Comparison of ENCODE assay signal across 20 cellular contexts in genomic region chr11:64278576-64279190, GRCh38. TPM values are rescaled to one million over a fixed set of nuclear protein-coding genes. Genes with fewer than 3 reads are reported as not detected.
A peak's percentile ranks its signal among the peaks of the same experiment; 100 is the strongest.
DNase-seq lines count a peak whose midpoint lies in the region; ATAC-seq, FAIRE-seq and TF ChIP-seq lines count a peak whose summit lies in the region.
"Had no signal": no experiment of that assay in that cellular context is flagged by ENCODE, and none has a peak within 500 bp of the region (broad histone marks: within the 10 kb centered on the region; RNA-seq: fewer than 3 reads in every experiment).

No MANE protein-coding gene starts in this region.

- H3K9me3 ChIP-seq in K562 (replicated peaks; ENCODE audit: control insufficient read depth, insufficient read depth, low read depth, low read length) (no peaks in the 10 kb centered on the region), kidney (ENCODE audit: control insufficient read depth in 1 of 2, low read length in 2 of 2) (no peaks in the 10 kb centered on the region)

- no TSS peak for BruUV-seq in K562 (replicated peaks; lab: Mats Ljungman, UMichigan)

- FAIRE-seq in K562 (lab: Jason Lieb, UNC) (no peak), kidney (lab: Jason Lieb, UNC) (no peak)
- FAIRE-seq: D721Med had no signal

- TF ChIP-seq POLR2A in K562 (conservative IDR thresholded peaks at IDR 0.05), result no peak

- H2AFZ ChIP-seq in K562 (ENCODE audit: low read depth, low read length), result no peak overlapping the region

- TF ChIP-seq CTCF in GM06990 (IDR thresholded peaks at IDR 0.05; ENCODE audit: insufficient read depth, low read length, poor library complexity, severe bottlenecking) (no peak), RWPE1 (conservative IDR thresholded peaks at IDR 0.05; ENCODE audit: low read depth) (no peak), K562 (IDR thresholded peaks at IDR 0.05 in 2 of 3, conservative IDR thresholded peaks at IDR 0.05 in 1 of 3; ENCODE audit: insufficient read depth in 2 of 3, low read depth in 1 of 3, low read length in 3 of 3) (no peak), kidney (IDR thresholded peaks at IDR 0.05; ENCODE audit: borderline replicate concordance, extremely low read depth, insufficient read depth) (no peak)

- CTCF ChIA-PET in RWPE1 (lab: Yijun Ruan, JAX) (interaction anchor here (0.6 to 1.3 kb wide), 2 partner anchors 11 to 26 kb away, joined by 4 read pairs; no protein-coding TSS in a partner anchor), K562 (lab: Yijun Ruan, JAX; ENCODE audit: low intra/inter-chr PET ratio) (no interaction called here)

- peak overlapping the region in 1 of 2 experiments; percentile 84; a peak in 2 of 4 replicates for H3K9ac ChIP-seq in K562 (ENCODE audit: insufficient read depth in 1 of 2, low read depth in 2 of 2, low read length in 2 of 2)
- H3K9ac ChIP-seq in kidney (ENCODE audit: low read length in 2 of 2), result no peak overlapping the region

- no peak overlapping the region for H3K27ac Mint-ChIP-seq in activated T-cell treated with anti-CD3 and anti-CD28 coated beads, Interleukin-2, amount 50 U/mL, for 24 hours

- H3K36me3 Mint-ChIP-seq in activated T-cell treated with anti-CD3 and anti-CD28 coated beads, Interleukin-2, amount 50 U/mL, for 24 hours (ENCODE audit: low read depth), result peaks cover 47% of the 10 kb centered on the region

- H3K4me3 Mint-ChIP-seq in activated T-cell treated with anti-CD3 and anti-CD28 coated beads, Interleukin-2, amount 50 U/mL, for 24 hours, result no peak overlapping the region

- in situ Hi-C loops in K562 (cut with MboI), result no loop called here
- in situ Hi-C loops in ACHN (cut with HindIII; ENCODE audit: low pct_ligation_motif_present, low pct_unique_long_range_greater_than_20kb, low sequenced_read_pairs), result no loop called here

- TF ChIP-seq RAD21 in K562 (CRISPR knock-in tag; conservative IDR thresholded peaks at IDR 0.05 in 1 of 2, IDR thresholded peaks at IDR 0.05 in 1 of 2), result no peak

- peaks cover 14% of the 10 kb centered on the region for H3K79me2 ChIP-seq in K562 (ENCODE audit: control insufficient read depth, insufficient read depth, low read length)

- peak; percentile 65 for ATAC-seq in K562
- ATAC-seq: HCT116 had no signal

- H3K27ac ChIP-seq in RWPE1, result peak overlapping the region; percentile 98
- H3K27ac ChIP-seq in K562 (ENCODE audit: extremely low read depth, low read depth, low read length), result no peak overlapping the region
- H3K27ac ChIP-seq in kidney (ENCODE audit: low read depth in 2 of 2, low read length in 2 of 2), result no peak overlapping the region
- H3K27ac ChIP-seq: C4-2B had no signal

- H3K4me3 ChIP-seq in GM06990 (replicated peaks; ENCODE audit: low read depth, low read length) (no peak overlapping the region), K562 (no peak overlapping the region), kidney (ENCODE audit: low read length in 2 of 2) (no peak overlapping the region)

- POLR2A ChIA-PET in RWPE1 (lab: Yijun Ruan, JAX; ENCODE audit: low non-redundant PET) (interaction anchor here (0.6 kb wide), 1 partner anchor 37 kb away, joined by 4 read pairs; no protein-coding TSS in a partner anchor), K562 (lab: Yijun Ruan, JAX) (no interaction called here)

- H3K27me3 Mint-ChIP-seq in activated T-cell treated with anti-CD3 and anti-CD28 coated beads, Interleukin-2, amount 50 U/mL, for 24 hours, result no peaks in the 10 kb centered on the region

- no peaks in the 10 kb centered on the region for H3K9me3 Mint-ChIP-seq in activated T-cell treated with anti-CD3 and anti-CD28 coated beads, Interleukin-2, amount 50 U/mL, for 24 hours

- WGBS in K562 (ENCODE audit: insufficient coverage, low coverage, missing lambda C conversion rate), result 82% methylated on average over 8 of the region's 8 CpGs

- no peaks in the 10 kb centered on the region for H4K20me1 ChIP-seq in K562 (replicated peaks; ENCODE audit: control insufficient read depth, insufficient read depth, low read length)

- no peaks in the 10 kb centered on the region for H3K9me1 ChIP-seq in K562 (ENCODE audit: control insufficient read depth, insufficient read depth, low read length)

- peaks cover 11% of the 10 kb centered on the region for H3K4me1 Mint-ChIP-seq in activated T-cell treated with anti-CD3 and anti-CD28 coated beads, Interleukin-2, amount 50 U/mL, for 24 hours (ENCODE audit: low read depth)

- DNase-seq in GM06990 (ENCODE audit: extremely low read depth, insufficient read length) (peak; percentile 0), RWPE1 (ENCODE audit: low spot score) (no peak), K562 (ENCODE audit: extremely low read depth in 1 of 4, low spot score in 3 of 4) (no peak), kidney (peak; percentile 60), SW480 (ENCODE audit: low spot score) (no peak), ACHN (no peak)
- DNase-seq in stimulated activated CD8-positive, alpha-beta memory T cell treated with anti-CD3 and anti-CD28 coated beads, Interleukin-4, amount 100 ng/mL, for 48 hours, result no peak
- no peak for DNase-seq in activated T-cell treated with anti-CD3 and anti-CD28 coated beads, Interleukin-2, amount 50 U/mL, for 24 hours
- DNase-seq: GOT3, KG1, MV-4-11, NCI-H187, NCI-H2107, NCI-H510A treated with DMSO at 0.1 percent for 48 hours, NCI-H774, SIG-M5 had no signal

- TF ChIP-seq EP300 in K562 (IDR thresholded peaks at IDR 0.05; ENCODE audit: low read length), result no peak

- intact Hi-C loops in K562 (cut with micrococcal nuclease), result no loop called here
- intact Hi-C loops in kidney (cut with DNase I), result no loop called here

- H3K36me3 ChIP-seq in GM06990 (ENCODE audit: control insufficient read depth, insufficient read depth, low read length), result peaks cover 14% of the 10 kb centered on the region
- peaks cover 27% of the 10 kb centered on the region; the same call in 1 of the 3 replicates for H3K36me3 ChIP-seq in K562 (ENCODE audit: control insufficient read depth, insufficient read depth, low read length)
- peaks cover 0 to 4% of the 10 kb centered on the region in 2 donors for H3K36me3 ChIP-seq in kidney (ENCODE audit: control insufficient read depth in 1 of 2, insufficient read depth in 2 of 2, low read length in 2 of 2)

- H3K27me3 ChIP-seq in GM06990 (replicated peaks; ENCODE audit: control insufficient read depth, insufficient read depth, low read length), result no peaks in the 10 kb centered on the region
- H3K27me3 ChIP-seq in K562 (ENCODE audit: control insufficient read depth in 2 of 2, insufficient read depth in 2 of 2, low read length in 2 of 2), result no peaks in the 10 kb centered on the region

- peaks cover 2 to 25% of the 10 kb centered on the region in 2 experiments; a peak in 4 of 5 replicates for H3K4me1 ChIP-seq in K562 (replicated peaks in 1 of 2; ENCODE audit: control insufficient read depth in 2 of 2, insufficient read depth in 2 of 2, low read length in 2 of 2)
- H3K4me1 ChIP-seq in kidney (ENCODE audit: control insufficient read depth in 1 of 2, insufficient read depth in 1 of 2, low read depth in 1 of 2, low read length in 2 of 2), result peaks cover 4 to 5% of the 10 kb centered on the region in 2 donors

- H3K4me2 ChIP-seq in K562 (ENCODE audit: insufficient read depth, low read length), result no peak overlapping the region

RNA-seq across cellular contexts. Expression of gene BAD, which starts 5.8 kb away (rescaled TPM):
- 2.4 and 7.5 TPM in 2 replicates for total RNA-seq in K562 (2011; cell fraction: chromatin; rRNA removed; ENCODE audit: low replicate concordance)
- total RNA-seq in K562 (2011; cell fraction: nucleolus; rRNA removed), result 7.5 and 12.9 TPM in 2 replicates
- 4.4 and 4.8 TPM in 2 replicates for total RNA-seq in K562 (2011; cell fraction: nucleoplasm; rRNA removed)
- total RNA-seq in K562 (2014; rRNA removed) (45.6 and 58.5 TPM in 2 replicates), K562 (2014; rRNA removed; fragmentation: Illumina TruSeq; extraction: Trizol) (2.9 and 4.1 TPM in 2 replicates), K562 (2015; rRNA removed; fragmentation: Illumina TruSeq; extraction: Trizol) (18.8 and 23.8 TPM in 2 replicates), K562 (2021) (25.2 and 27.1 TPM in 2 replicates), kidney (59.8 TPM)
- polyA plus RNA-seq in K562 (2011; rRNA removed) (11.8 and 21.1 TPM in 2 replicates), K562 (2014; fragmentation: Illumina TruSeq; extraction: Trizol) (4.7 and 12.8 TPM in 2 replicates), K562 (2014; fragmentation: Nextera tagmentation; extraction: Ambion mirVana) (1 to 10 TPM in 1 of 2 experiments, under 1 TPM in 1; 0.61 to 4.0 TPM), K562 (2014; rRNA removed) (34.3 and 43.0 TPM in 2 replicates), kidney (ENCODE audit: insufficient read depth, low read depth, low replicate concordance) (157 TPM)
- 21.0 and 30.7 TPM in 2 replicates for polyA plus RNA-seq in K562 (2011; cell fraction: cytosol; rRNA removed)
- 8.6 and 11.1 TPM in 2 replicates for polyA plus RNA-seq in K562 (2011; cell fraction: nucleus; rRNA removed)
- polyA plus RNA-seq in K562 (2012), result 23.1 and 33.4 TPM in 2 replicates
- 1.2 and 2.6 TPM in 2 replicates for polyA minus RNA-seq in K562 (2011; rRNA and poly(A)+ RNA removed)
- polyA minus RNA-seq in K562 (2011; cell fraction: cytosol; rRNA and poly(A)+ RNA removed), result 6.3 and 7.1 TPM in 2 replicates
- polyA minus RNA-seq in K562 (2011; cell fraction: nucleus; rRNA and poly(A)+ RNA removed), result 4.2 and 7.6 TPM in 2 replicates

RNA-seq across cellular contexts. Expression of gene GPR137, which starts 7.0 kb away (rescaled TPM):
- 17.4 and 66.7 TPM in 2 replicates for total RNA-seq in K562 (2011; cell fraction: chromatin; rRNA removed; ENCODE audit: low replicate concordance)
- 37.2 and 39.7 TPM in 2 replicates for total RNA-seq in K562 (2011; cell fraction: nucleolus; rRNA removed)
- total RNA-seq in K562 (2011; cell fraction: nucleoplasm; rRNA removed), result 27.5 and 29.7 TPM in 2 replicates
- total RNA-seq in K562 (2014; rRNA removed) (10.7 and 14.8 TPM in 2 replicates), K562 (2014; rRNA removed; fragmentation: Illumina TruSeq; extraction: Trizol) (2.9 and 4.1 TPM in 2 replicates), K562 (2015; rRNA removed; fragmentation: Illumina TruSeq; extraction: Trizol) (10.9 and 11.9 TPM in 2 replicates), K562 (2021) (26.7 and 30.1 TPM in 2 replicates), kidney (44.0 TPM)
- polyA plus RNA-seq in K562 (2011; rRNA removed) (6.0 and 11.3 TPM in 2 replicates), K562 (2014; fragmentation: Illumina TruSeq; extraction: Trizol) (13.2 and 16.9 TPM in 2 replicates), K562 (2014; fragmentation: Nextera tagmentation; extraction: Ambion mirVana) (under 1 TPM; 0.32 to 0.52 TPM), K562 (2014; rRNA removed) (18.2 and 18.9 TPM in 2 replicates), kidney (ENCODE audit: insufficient read depth, low read depth, low replicate concordance) (48.4 TPM)
- 11.8 and 23.6 TPM in 2 replicates for polyA plus RNA-seq in K562 (2011; cell fraction: cytosol; rRNA removed)
- 58.9 and 94.9 TPM in 2 replicates for polyA plus RNA-seq in K562 (2011; cell fraction: nucleus; rRNA removed)
- polyA plus RNA-seq in K562 (2012), result 25.3 and 28.5 TPM in 2 replicates
- 2.8 and 3.4 TPM in 2 replicates for polyA minus RNA-seq in K562 (2011; rRNA and poly(A)+ RNA removed)
- polyA minus RNA-seq in K562 (2011; cell fraction: cytosol; rRNA and poly(A)+ RNA removed), result 10.0 and 10.6 TPM in 2 replicates
- 12.3 and 14.0 TPM in 2 replicates for polyA minus RNA-seq in K562 (2011; cell fraction: nucleus; rRNA and poly(A)+ RNA removed)

RNA-seq across cellular contexts. Expression of gene KCNK4, which starts 12.4 kb away (rescaled TPM):
- total RNA-seq in K562 (2011; cell fraction: chromatin; rRNA removed; ENCODE audit: low replicate concordance), result 0.37 and 0.74 TPM in 2 replicates
- total RNA-seq in K562 (2011; cell fraction: nucleolus; rRNA removed), result 0.17 and 0.26 TPM in 2 replicates
- total RNA-seq in K562 (2011; cell fraction: nucleoplasm; rRNA removed), result 0.44 TPM in 1 of 2 replicates, not detected in the other
- total RNA-seq in K562 (2014; rRNA removed) (not detected in 2 replicates), K562 (2014; rRNA removed; fragmentation: Illumina TruSeq; extraction: Trizol) (not detected in 2 replicates), K562 (2015; rRNA removed; fragmentation: Illumina TruSeq; extraction: Trizol) (not detected in 2 replicates), K562 (2021) (not detected in 2 replicates), kidney (not detected)
- polyA plus RNA-seq in K562 (2011; rRNA removed) (not detected in 2 replicates), K562 (2014; fragmentation: Illumina TruSeq; extraction: Trizol) (not detected in 2 replicates), K562 (2014; fragmentation: Nextera tagmentation; extraction: Ambion mirVana) (not detected), K562 (2014; rRNA removed) (not detected in 2 replicates), kidney (ENCODE audit: insufficient read depth, low read depth, low replicate concordance) (not detected)
- not detected in 2 replicates for polyA plus RNA-seq in K562 (2011; cell fraction: cytosol; rRNA removed)
- polyA plus RNA-seq in K562 (2011; cell fraction: nucleus; rRNA removed), result 0.13 and 0.14 TPM in 2 replicates
- polyA plus RNA-seq in K562 (2012), result 0.05 TPM in 1 of 2 replicates, not detected in the other
- not detected in 2 replicates for polyA minus RNA-seq in K562 (2011; rRNA and poly(A)+ RNA removed)
- not detected in 2 replicates for polyA minus RNA-seq in K562 (2011; cell fraction: cytosol; rRNA and poly(A)+ RNA removed)
- polyA minus RNA-seq in K562 (2011; cell fraction: nucleus; rRNA and poly(A)+ RNA removed), result not detected in 2 replicates
- total RNA-seq: RPMI7951 had no signal

RNA-seq across cellular contexts. Expression of gene CATSPERZ, which starts 21.5 kb away (rescaled TPM):
- total RNA-seq in K562 (2011; cell fraction: chromatin; rRNA removed; ENCODE audit: low replicate concordance), result 3.6 TPM in 1 of 2 replicates, not detected in the other
- total RNA-seq in K562 (2011; cell fraction: nucleolus; rRNA removed), result 1.5 and 2.8 TPM in 2 replicates
- 0.59 and 0.99 TPM in 2 replicates for total RNA-seq in K562 (2011; cell fraction: nucleoplasm; rRNA removed)
- total RNA-seq in K562 (2014; rRNA removed) (8.5 TPM in 2 replicates), K562 (2014; rRNA removed; fragmentation: Illumina TruSeq; extraction: Trizol) (1.2 and 1.6 TPM in 2 replicates), K562 (2015; rRNA removed; fragmentation: Illumina TruSeq; extraction: Trizol) (3.8 and 4.1 TPM in 2 replicates), K562 (2021) (5.1 and 5.4 TPM in 2 replicates), kidney (not detected)
- polyA plus RNA-seq in K562 (2011; rRNA removed) (0.86 and 1.2 TPM in 2 replicates), K562 (2014; fragmentation: Illumina TruSeq; extraction: Trizol) (3.5 and 4.3 TPM in 2 replicates), K562 (2014; fragmentation: Nextera tagmentation; extraction: Ambion mirVana) (1 to 10 TPM; 1.3 to 2.2 TPM), K562 (2014; rRNA removed) (5.3 and 8.3 TPM in 2 replicates), kidney (ENCODE audit: insufficient read depth, low read depth, low replicate concordance) (not detected)
- polyA plus RNA-seq in K562 (2011; cell fraction: cytosol; rRNA removed), result 2.9 and 3.2 TPM in 2 replicates
- 1.5 and 2.0 TPM in 2 replicates for polyA plus RNA-seq in K562 (2011; cell fraction: nucleus; rRNA removed)
- polyA plus RNA-seq in K562 (2012), result 4.4 and 4.7 TPM in 2 replicates
- 0.32 TPM in 1 of 2 replicates, not detected in the other for polyA minus RNA-seq in K562 (2011; rRNA and poly(A)+ RNA removed)
- not detected in 2 replicates for polyA minus RNA-seq in K562 (2011; cell fraction: cytosol; rRNA and poly(A)+ RNA removed)
- polyA minus RNA-seq in K562 (2011; cell fraction: nucleus; rRNA and poly(A)+ RNA removed), result not detected in 2 replicates

RNA-seq across cellular contexts. Expression of gene ESRRA, which starts 26.6 kb away (rescaled TPM):
- 59.5 and 126 TPM in 2 replicates for total RNA-seq in K562 (2011; cell fraction: chromatin; rRNA removed; ENCODE audit: low replicate concordance)
- total RNA-seq in K562 (2011; cell fraction: nucleolus; rRNA removed), result 77.2 and 79.9 TPM in 2 replicates
- 58.7 and 66.9 TPM in 2 replicates for total RNA-seq in K562 (2011; cell fraction: nucleoplasm; rRNA removed)
- total RNA-seq in K562 (2014; rRNA removed) (89.2 and 89.7 TPM in 2 replicates), K562 (2014; rRNA removed; fragmentation: Illumina TruSeq; extraction: Trizol) (13.8 and 17.3 TPM in 2 replicates), K562 (2015; rRNA removed; fragmentation: Illumina TruSeq; extraction: Trizol) (30.3 and 31.4 TPM in 2 replicates), K562 (2021) (76.5 and 84.1 TPM in 2 replicates), kidney (59.7 TPM)
- polyA plus RNA-seq in K562 (2011; rRNA removed) (23.7 and 35.6 TPM in 2 replicates), K562 (2014; fragmentation: Illumina TruSeq; extraction: Trizol) (15.3 and 27.6 TPM in 2 replicates), K562 (2014; fragmentation: Nextera tagmentation; extraction: Ambion mirVana) (1 to 10 TPM in 1 of 2 experiments, under 1 TPM in 1; 0.27 to 1.0 TPM), K562 (2014; rRNA removed) (69.0 and 75.5 TPM in 2 replicates), kidney (ENCODE audit: insufficient read depth, low read depth, low replicate concordance) (117 TPM)
- 35.4 and 60.9 TPM in 2 replicates for polyA plus RNA-seq in K562 (2011; cell fraction: cytosol; rRNA removed)
- polyA plus RNA-seq in K562 (2011; cell fraction: nucleus; rRNA removed), result 37.9 and 54.0 TPM in 2 replicates
- 31.8 and 58.2 TPM in 2 replicates for polyA plus RNA-seq in K562 (2012)
- polyA minus RNA-seq in K562 (2011; rRNA and poly(A)+ RNA removed), result 12.5 and 13.5 TPM in 2 replicates
- polyA minus RNA-seq in K562 (2011; cell fraction: cytosol; rRNA and poly(A)+ RNA removed), result 20.4 and 30.5 TPM in 2 replicates
- polyA minus RNA-seq in K562 (2011; cell fraction: nucleus; rRNA and poly(A)+ RNA removed), result 20.6 and 21.5 TPM in 2 replicates

Comparison
In these comparisons a context has a peak if more than half of its experiments do, and no peak if none do; other contexts are left out.
1. DNase-seq: peak in GM06990 (single experiment) and kidney (single experiment); none in RWPE1 (single experiment), K562 (0 of 4), SW480 (single experiment), stimulated activated CD8-positive, alpha-beta memory T cell treated with anti-CD3 and anti-CD28 coated beads, Interleukin-4, amount 100 ng/mL, for 48 hours (single experiment), activated T-cell treated with anti-CD3 and anti-CD28 coated beads, Interleukin-2, amount 50 U/mL, for 24 hours (single experiment) and ACHN (single experiment).